In the genomic region with DNA sequence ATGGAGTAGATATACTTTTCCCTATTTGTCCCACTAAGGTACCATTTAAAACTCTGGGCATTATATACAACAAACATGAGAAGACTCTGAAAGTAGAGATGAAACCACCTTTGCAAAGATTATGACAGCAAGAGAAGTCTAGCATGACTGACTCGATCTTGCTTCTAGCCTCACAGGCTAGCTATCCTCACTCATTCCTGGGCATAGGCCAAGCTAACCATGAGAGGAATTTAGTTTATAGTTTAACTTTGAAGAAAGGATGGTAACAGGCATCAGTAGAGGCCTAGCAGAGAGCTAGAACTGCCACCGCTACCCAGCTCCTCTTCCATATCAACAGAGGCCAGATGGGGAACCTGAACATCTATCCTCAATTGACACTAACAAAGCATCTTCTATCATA, we compare ENCODE assay signal across 17 cellular contexts.
DNase-seq lines count a peak whose midpoint lies in the region; ATAC-seq, FAIRE-seq and TF ChIP-seq lines count a peak whose summit lies in the region.
"Had no signal": no experiment of that assay in that cellular context is flagged by ENCODE, and none has a peak within 500 bp of the region (broad histone marks: within the 10 kb centered on the region; RNA-seq: fewer than 3 reads in every experiment).

No MANE protein-coding gene starts in this region.

- DNase-seq in GM23338 (ENCODE audit: low spot score) (no peak), adipocyte (ENCODE audit: low read depth) (peak; percentile 18), keratinocyte (ENCODE audit: low read depth, low spot score) (no peak), gastrocnemius medialis (no peak), NCI-H226 (no peak), globus pallidus (ENCODE audit: low spot score) (no peak)
- DNase-seq in activated CD4-positive, alpha-beta T cell treated with anti-CD3 and anti-CD28 coated beads for 1 hour = no peak
- DNase-seq: CD8-positive, alpha-beta T cell; DMS79 treated with DMSO at 0.1 percent for 48 hours; GDM1; H7; NCI-H1105 treated with DMSO at 0.1 percent for 48 hours; NCI-H1694 treated with DMSO at 0.1 percent for 48 hours; NCI-H2107; NCI-H345; NCI-H69 had no signal

- H3K4me1 ChIP-seq in GM23338 (ENCODE audit: insufficient read depth) (peaks cover 64% of the 10 kb centered on the region), adipocyte (ENCODE audit: control insufficient read depth, insufficient read depth, low read length) (peaks cover 6% of the 10 kb centered on the region), keratinocyte (ENCODE audit: control insufficient read depth, extremely low read depth, insufficient read depth, low read length) (peaks cover 15% of the 10 kb centered on the region), gastrocnemius medialis (no peaks in the 10 kb centered on the region)

- H4K20me1 ChIP-seq in GM23338 (replicated peaks; ENCODE audit: insufficient read depth) (peaks cover 30% of the 10 kb centered on the region), keratinocyte (ENCODE audit: control insufficient read depth, extremely low read depth, insufficient read depth, low read length) (no peaks in the 10 kb centered on the region)

- no peaks in the 10 kb centered on the region for H3K9me1 ChIP-seq in keratinocyte (ENCODE audit: control insufficient read depth, extremely low read depth, insufficient read depth, low read length)

- H3K36me3 ChIP-seq in GM23338 (ENCODE audit: insufficient read depth) = no peaks in the 10 kb centered on the region
- H3K36me3 ChIP-seq in adipocyte (ENCODE audit: control insufficient read depth, insufficient read depth, low read length, severe bottlenecking) = no peaks in the 10 kb centered on the region
- H3K36me3 ChIP-seq in keratinocyte (ENCODE audit: control insufficient read depth in 2 of 2, extremely low read depth in 1 of 2, insufficient read depth in 2 of 2, low read length in 2 of 2) = no peaks in the 10 kb centered on the region
- no peaks in the 10 kb centered on the region for H3K36me3 ChIP-seq in gastrocnemius medialis

- H3K4me3 Mint-ChIP-seq in GM23338 = no peak overlapping the region
- H3K4me3 Mint-ChIP-seq: CD8-positive, alpha-beta T cell had no signal

- dilution Hi-C loops in keratinocyte (cut with MboI; ENCODE audit: extremely low pct_ligation_motif_present, low sequenced_read_pairs) = no loop called here

- ATAC-seq in GM23338 (no peak), gastrocnemius medialis (no peak)
- ATAC-seq: CD8-positive, alpha-beta T cell had no signal

- H3K9ac ChIP-seq in adipocyte (ENCODE audit: low read length) = no peak overlapping the region
- no peak overlapping the region for H3K9ac ChIP-seq in keratinocyte (ENCODE audit: control insufficient read depth, extremely low read depth, insufficient read depth, low read length)

- no peak overlapping the region for H3K27ac Mint-ChIP-seq in GM23338
- H3K27ac Mint-ChIP-seq: CD8-positive, alpha-beta T cell had no signal

- H3F3A ChIP-seq in GM23338 (replicated peaks; ENCODE audit: low read depth) = peaks cover 5% of the 10 kb centered on the region

- in situ Hi-C loops in gastrocnemius medialis (cut with MboI; ENCODE audit: low sequenced_read_pairs in 4 of 4) = no loop called here

- FAIRE-seq in keratinocyte (lab: Jason Lieb, UNC) = peak; percentile 17

- H3K27me3 ChIP-seq in GM23338 (ENCODE audit: insufficient read depth) (no peaks in the 10 kb centered on the region), adipocyte (replicated peaks; ENCODE audit: control insufficient read depth, insufficient read depth, low read length) (no peaks in the 10 kb centered on the region), keratinocyte (ENCODE audit: control insufficient read depth, extremely low read depth, insufficient read depth, low read length) (no peaks in the 10 kb centered on the region), gastrocnemius medialis (no peaks in the 10 kb centered on the region)

- intact Hi-C loops in gastrocnemius medialis (cut with DNase I; ENCODE audit: low total_unique reads) = no loop called here

- H3K27ac ChIP-seq in GM23338 (ENCODE audit: low read depth) = 0 out of 2 replicates have a peak overlapping the region, but pooled peaks have one; percentile 10
- no peak overlapping the region for H3K27ac ChIP-seq in keratinocyte (ENCODE audit: control insufficient read depth, insufficient read depth, low read length)
- H3K27ac ChIP-seq in gastrocnemius medialis = no peak overlapping the region
- H3K27ac ChIP-seq: RWPE1 had no signal

- no peak for TF ChIP-seq POLR2A in gastrocnemius medialis (IDR thresholded peaks at IDR 0.05)

- H3K9me3 Mint-ChIP-seq in GM23338 = peaks cover 4% of the 10 kb centered on the region; the same call in 1 of the 3 replicates
- H3K9me3 Mint-ChIP-seq: CD8-positive, alpha-beta T cell had no signal

- H2AFZ ChIP-seq in GM23338 (no peak overlapping the region), keratinocyte (ENCODE audit: control insufficient read depth, low read length) (no peak overlapping the region)

- H3K9me3 ChIP-seq in adipocyte (ENCODE audit: control insufficient read depth, low read length) (no peaks in the 10 kb centered on the region), keratinocyte (ENCODE audit: control insufficient read depth, low read depth, low read length) (no peaks in the 10 kb centered on the region), gastrocnemius medialis (no peaks in the 10 kb centered on the region)

- H3K9me2 ChIP-seq in GM23338 (ENCODE audit: insufficient read depth) = no peaks in the 10 kb centered on the region

- no peak overlapping the region for H3K4me2 ChIP-seq in GM23338
- no peak overlapping the region for H3K4me2 ChIP-seq in keratinocyte (ENCODE audit: control insufficient read depth, extremely low read depth, insufficient read depth, low read depth, low read length)

- H3K4me1 Mint-ChIP-seq in GM23338 = peaks cover 71% of the 10 kb centered on the region

- H3K27me3 Mint-ChIP-seq in GM23338 (ENCODE audit: insufficient read depth, low read depth, poor library complexity) = peaks cover 2% of the 10 kb centered on the region

- H3K4me3 ChIP-seq in GM23338 (no peak overlapping the region), adipocyte (ENCODE audit: low read length) (no peak overlapping the region), keratinocyte (ENCODE audit: control insufficient read depth in 2 of 3, extremely low read depth in 1 of 3, insufficient read depth in 2 of 3, low read depth in 1 of 3, low read length in 3 of 3) (no peak overlapping the region), gastrocnemius medialis (no peak overlapping the region)

- peaks cover 25% of the 10 kb centered on the region for H3K36me3 Mint-ChIP-seq in GM23338 (ENCODE audit: low read depth)
- H3K36me3 Mint-ChIP-seq: CD8-positive, alpha-beta T cell had no signal

- TF ChIP-seq CTCF in GM23338 (conservative IDR thresholded peaks at IDR 0.05; ENCODE audit: low read depth in 2 of 2) = no peak
- no peak for TF ChIP-seq CTCF in keratinocyte (optimal IDR thresholded peaks at IDR 0.05 in 1 of 3, IDR thresholded peaks at IDR 0.05 in 1 of 3, conservative IDR thresholded peaks at IDR 0.05 in 1 of 3; ENCODE audit: extremely low read depth in 1 of 3, insufficient read depth in 2 of 3, low read length in 3 of 3)
- no peak for TF ChIP-seq CTCF in gastrocnemius medialis (IDR thresholded peaks at IDR 0.05 in 4 of 5, conservative IDR thresholded peaks at IDR 0.05 in 1 of 5)

- H3K79me2 ChIP-seq in GM23338 (replicated peaks; ENCODE audit: insufficient read depth) (peaks cover 100% of the 10 kb centered on the region), keratinocyte (ENCODE audit: control insufficient read depth, insufficient read depth, low read length) (peaks cover 9% of the 10 kb centered on the region)

TF ChIP-seq in GM23338, 12 proteins besides CTCF, POLR2A, EP300 and RAD21 (continues in another document):
- TF ChIP-seq NANOG (IDR thresholded peaks at IDR 0.05; ENCODE audit: borderline replicate concordance) (no peak), ZNF331 (CRISPR knock-in tag; IDR thresholded peaks at IDR 0.05; ENCODE audit: low read depth) (no peak), EZH2 (IDR thresholded peaks at IDR 0.05; ENCODE audit: low read depth, unreplicated experiment) (no peak)
- TF ChIP-seq, protein P1, sequence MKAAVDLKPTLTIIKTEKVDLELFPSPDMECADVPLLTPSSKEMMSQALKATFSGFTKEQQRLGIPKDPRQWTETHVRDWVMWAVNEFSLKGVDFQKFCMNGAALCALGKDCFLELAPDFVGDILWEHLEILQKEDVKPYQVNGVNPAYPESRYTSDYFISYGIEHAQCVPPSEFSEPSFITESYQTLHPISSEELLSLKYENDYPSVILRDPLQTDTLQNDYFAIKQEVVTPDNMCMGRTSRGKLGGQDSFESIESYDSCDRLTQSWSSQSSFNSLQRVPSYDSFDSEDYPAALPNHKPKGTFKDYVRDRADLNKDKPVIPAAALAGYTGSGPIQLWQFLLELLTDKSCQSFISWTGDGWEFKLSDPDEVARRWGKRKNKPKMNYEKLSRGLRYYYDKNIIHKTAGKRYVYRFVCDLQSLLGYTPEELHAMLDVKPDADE (IDR thresholded peaks at IDR 0.05) = no peak
